In genomic region chr11:63837027-63837688, GRCh38 we compare ENCODE assay signal across 8 cellular contexts. TPM values are rescaled to one million over a fixed set of nuclear protein-coding genes. Genes with fewer than 3 reads are reported as not detected.
DNase-seq lines count a peak whose midpoint lies in the region; ATAC-seq, FAIRE-seq and TF ChIP-seq lines count a peak whose summit lies in the region.

No MANE protein-coding gene starts in this region.

- H3K9ac ChIP-seq in HepG2 (ENCODE audit: insufficient read depth, low read depth, low read length): peak overlapping the region; percentile 66; the same call in 1 of the 2 replicates

- H3K4me3 ChIP-seq in AG09309 (ENCODE audit: control insufficient read depth, low read depth, low read length) (no peak overlapping the region), HepG2 (replicated peaks in 1 of 3; ENCODE audit: insufficient read depth in 1 of 3, low read depth in 2 of 3, low read length in 3 of 3) (peak overlapping the region in 1 of 3 experiments; percentile 96; a peak in 2 of 6 replicates)

- no peak for TF ChIP-seq EP300 in HepG2 (IDR thresholded peaks at IDR 0.05; ENCODE audit: low read depth in 2 of 2, low read length in 2 of 2)
- no peak for TF ChIP-seq EP300 in HepG2 (CRISPR knock-in tag; IDR thresholded peaks at IDR 0.05; ENCODE audit: borderline replicate concordance)

- in situ Hi-C loops in HepG2 (cut with HindIII; ENCODE audit: extremely low pct_ligation_motif_present, low pct_unique_long_range_greater_than_20kb): loop anchor here (5.0 to 10.0 kb wide), 3 partner anchors 50 to 308 kb away; no protein-coding TSS in a partner anchor

- peaks cover 51% of the 10 kb centered on the region for H3K4me1 ChIP-seq in HepG2 (ENCODE audit: insufficient read depth, low read length)

- H3K9me3 ChIP-seq in HepG2 (ENCODE audit: low read length): no peaks in the 10 kb centered on the region

- DNase-seq in AG09309 (ENCODE audit: low read depth) (no peak), HCEC 1CT (peak; percentile 63), NCI-H524 treated with DMSO at 0.1 percent for 48 hours (lab: John Stamatoyannopoulos, UW) (peak; percentile 25), dedifferentiated amniotic fluid mesenchymal stem cell (ENCODE audit: extremely low spot score) (peak; percentile 72), HepG2 (ENCODE audit: low spot score) (peak; percentile 77)
- DNase-seq in activated CD4-positive, alpha-beta T cell treated with anti-CD3 and anti-CD28 coated beads, Interleukin-2, amount 50 U/mL, for 1 hour: peak; percentile 74
- DNase-seq in stimulated activated CD4-positive, alpha-beta T cell treated with anti-CD3 and anti-CD28 coated beads, TNF-alpha, amount 100 ng/mL, for 1 hour (ENCODE audit: low read depth in 3 of 3, low spot score in 1 of 3): peak; percentile 44 to 55 (median 53)

- TF ChIP-seq CTCF in AG09309 (IDR thresholded peaks at IDR 0.05; ENCODE audit: control insufficient read depth, insufficient read depth, low read depth, low read length, missing control alignments) (peak; percentile 81), HepG2 (CRISPR knock-in tag; IDR thresholded peaks at IDR 0.05) (peak; percentile 96)

- H3K79me2 ChIP-seq in HepG2 (ENCODE audit: insufficient read depth, low read length): peaks cover 28% of the 10 kb centered on the region

- POLR2A ChIA-PET in HepG2 (lab: Yijun Ruan, JAX): interaction anchor here (1.4 to 2.2 kb wide), 3 partner anchors 34 to 108 kb away, joined by 3 to 11 read pairs (median 4); no protein-coding TSS in a partner anchor

- H3K27ac ChIP-seq in HepG2 (ENCODE audit: extremely low read length, insufficient read depth, low read length): no peak overlapping the region

- 0 out of 5 replicates have a peak, but pooled peaks cover 0 to 4% of the 10 kb centered on the region in 2 experiments for H3K36me3 ChIP-seq in HepG2 (replicated peaks in 1 of 2; ENCODE audit: control insufficient read depth in 1 of 2, insufficient read depth in 2 of 2, low read length in 2 of 2)

- no peak for TF ChIP-seq POLR2A in HepG2 (IDR thresholded peaks at IDR 0.05; ENCODE audit: insufficient read depth in 1 of 2, low read depth in 2 of 2, low read length in 2 of 2)

- peak overlapping the region; percentile 52 for H2AFZ ChIP-seq in HepG2 (ENCODE audit: low read length)

- FAIRE-seq in HepG2 (lab: Jason Lieb, UNC): peak; percentile 60

- H3K4me2 ChIP-seq in HepG2 (ENCODE audit: low read depth, low read length): peak overlapping the region; percentile 94

- no TSS peak for BruUV-seq in HepG2 (replicated peaks; lab: Mats Ljungman, UMichigan)

- no peaks in the 10 kb centered on the region; a peak in 1 of 5 replicates for H3K27me3 ChIP-seq in HepG2 (ENCODE audit: control insufficient read depth in 1 of 2, insufficient read depth in 2 of 2, low read length in 2 of 2)

- CTCF ChIA-PET in HepG2 (lab: Yijun Ruan, JAX; ENCODE audit: low intra/inter-chr PET ratio, low total read pairs): interaction anchor here (1.3 to 2.8 kb wide), 5 partner anchors 35 to 108 kb away, joined by 6 to 15 read pairs (median 9); no protein-coding TSS in a partner anchor

- peaks cover 19% of the 10 kb centered on the region; the same call in 1 of the 2 replicates for H4K20me1 ChIP-seq in HepG2 (ENCODE audit: insufficient read depth, low read length)

- intact Hi-C loops in HepG2 (cut with micrococcal nuclease; ENCODE audit: unreplicated experiment): loop anchor here (1.0 to 10.0 kb wide), 5 partner anchors 35 to 318 kb away; no protein-coding TSS in a partner anchor

- peak; percentile 87 for TF ChIP-seq RAD21 in HepG2 (CRISPR knock-in tag; IDR thresholded peaks at IDR 0.05)

- ATAC-seq in HepG2 (peak; percentile 40), GM21786 (IDR thresholded peaks at IDR 0.05; ENCODE audit: unreplicated experiment) (no peak)

- WGBS in HepG2 (ENCODE audit: low lambda C conversion rate): 14% methylated on average over 5 of the region's 5 CpGs

TF ChIP-seq in HepG2, 621 proteins besides CTCF, POLR2A, EP300 and RAD21 (continues in another document):
- TF ChIP-seq ZNF605 (CRISPR knock-in tag; IDR thresholded peaks at IDR 0.05) (peak; percentile 35; the same call in 1 of the 2 replicates), HHEX (CRISPR knock-in tag; IDR thresholded peaks at IDR 0.05) (no peak), ZNF44 (CRISPR knock-in tag; IDR thresholded peaks at IDR 0.05) (no peak), STAG1 (CRISPR knock-in tag; IDR thresholded peaks at IDR 0.05) (peak; percentile 96), FOSL2 (CRISPR knock-in tag; IDR thresholded peaks at IDR 0.05) (no peak), ZNF260 (CRISPR knock-in tag; IDR thresholded peaks at IDR 0.05; ENCODE audit: borderline replicate concordance, low read depth) (no peak)

RNA-seq across cellular contexts. Expression of gene MARK2, which starts 1.8 kb away (rescaled TPM):
- 13.9 and 17.4 TPM in 2 replicates for total RNA-seq in HepG2 (2016; rRNA removed; fragmentation: Illumina TruSeq; extraction: Trizol)
- 2.8 and 3.2 TPM in 2 replicates for total RNA-seq in HepG2 (2016; cell fraction: cytosol; rRNA removed; fragmentation: Illumina TruSeq; extraction: Trizol; ENCODE audit: low read depth)
- 13.6 and 14.5 TPM in 2 replicates for total RNA-seq in HepG2 (2016; cell fraction: insoluble cytoplasmic fraction; rRNA removed; fragmentation: Illumina TruSeq; extraction: Trizol)
- 10.2 and 10.4 TPM in 2 replicates for total RNA-seq in HepG2 (2016; cell fraction: membrane; rRNA removed; fragmentation: Illumina TruSeq; extraction: Trizol)
- 13.5 and 15.1 TPM in 2 replicates for total RNA-seq in HepG2 (2016; cell fraction: nucleus; rRNA removed; fragmentation: Illumina TruSeq; extraction: Trizol)
- polyA plus RNA-seq in HepG2 (2011; rRNA removed): 13.5 and 14.6 TPM in 2 replicates
- polyA plus RNA-seq in HepG2 (2011; cell fraction: cytosol; rRNA removed): 9.1 and 10.3 TPM in 2 replicates
- polyA plus RNA-seq in HepG2 (2011; cell fraction: nucleus; rRNA removed): 16.5 and 18.4 TPM in 2 replicates
- 11.6 and 13.0 TPM in 2 replicates for polyA plus RNA-seq in HepG2 (2012)
- 1.5 and 1.6 TPM in 2 replicates for polyA plus RNA-seq in HepG2 (2016; cell fraction: cytosol; fragmentation: Illumina TruSeq; extraction: Trizol; ENCODE audit: low read depth)
- polyA plus RNA-seq in HepG2 (2016; cell fraction: insoluble cytoplasmic fraction; fragmentation: Illumina TruSeq; extraction: Trizol; ENCODE audit: low read depth): 13.0 and 19.7 TPM in 2 replicates
- 6.2 and 6.3 TPM in 2 replicates for polyA plus RNA-seq in HepG2 (2016; cell fraction: membrane; fragmentation: Illumina TruSeq; extraction: Trizol; ENCODE audit: low read depth)
- polyA plus RNA-seq in HepG2 (2016; cell fraction: nucleus; fragmentation: Illumina TruSeq; extraction: Trizol; ENCODE audit: insufficient read depth, low read depth): 21.4 and 25.0 TPM in 2 replicates
- 21.4 and 36.1 TPM in 2 replicates for polyA minus RNA-seq in HepG2 (2011; rRNA and poly(A)+ RNA removed; ENCODE audit: low replicate concordance)
- polyA minus RNA-seq in HepG2 (2011; cell fraction: cytosol; rRNA and poly(A)+ RNA removed): 15.8 and 17.9 TPM in 2 replicates
- polyA minus RNA-seq in HepG2 (2011; cell fraction: nucleus; rRNA and poly(A)+ RNA removed): 10.9 and 17.4 TPM in 2 replicates

RNA-seq across cellular contexts. Expression of gene SPINDOC, which starts 23.9 kb away (rescaled TPM):
- total RNA-seq in HepG2 (2016; rRNA removed; fragmentation: Illumina TruSeq; extraction: Trizol): 23.6 and 29.9 TPM in 2 replicates
- total RNA-seq in HepG2 (2016; cell fraction: cytosol; rRNA removed; fragmentation: Illumina TruSeq; extraction: Trizol; ENCODE audit: low read depth): 44.1 and 45.2 TPM in 2 replicates
- total RNA-seq in HepG2 (2016; cell fraction: insoluble cytoplasmic fraction; rRNA removed; fragmentation: Illumina TruSeq; extraction: Trizol): 19.6 and 30.8 TPM in 2 replicates
- 65.9 and 67.9 TPM in 2 replicates for total RNA-seq in HepG2 (2016; cell fraction: membrane; rRNA removed; fragmentation: Illumina TruSeq; extraction: Trizol)
- 18.3 and 21.0 TPM in 2 replicates for total RNA-seq in HepG2 (2016; cell fraction: nucleus; rRNA removed; fragmentation: Illumina TruSeq; extraction: Trizol)
- polyA plus RNA-seq in HepG2 (2011; rRNA removed): 21.4 and 24.8 TPM in 2 replicates
- 20.8 and 31.5 TPM in 2 replicates for polyA plus RNA-seq in HepG2 (2011; cell fraction: cytosol; rRNA removed)
- polyA plus RNA-seq in HepG2 (2011; cell fraction: nucleus; rRNA removed): 29.5 and 33.6 TPM in 2 replicates
- 17.1 and 21.7 TPM in 2 replicates for polyA plus RNA-seq in HepG2 (2012)
- 69.3 and 70.4 TPM in 2 replicates for polyA plus RNA-seq in HepG2 (2016; cell fraction: cytosol; fragmentation: Illumina TruSeq; extraction: Trizol; ENCODE audit: low read depth)
- 36.8 and 41.3 TPM in 2 replicates for polyA plus RNA-seq in HepG2 (2016; cell fraction: insoluble cytoplasmic fraction; fragmentation: Illumina TruSeq; extraction: Trizol; ENCODE audit: low read depth)
- 88.9 and 91.0 TPM in 2 replicates for polyA plus RNA-seq in HepG2 (2016; cell fraction: membrane; fragmentation: Illumina TruSeq; extraction: Trizol; ENCODE audit: low read depth)
- 55.9 and 57.5 TPM in 2 replicates for polyA plus RNA-seq in HepG2 (2016; cell fraction: nucleus; fragmentation: Illumina TruSeq; extraction: Trizol; ENCODE audit: insufficient read depth, low read depth)
- polyA minus RNA-seq in HepG2 (2011; rRNA and poly(A)+ RNA removed; ENCODE audit: low replicate concordance): 17.5 and 25.8 TPM in 2 replicates
- 9.3 and 10.1 TPM in 2 replicates for polyA minus RNA-seq in HepG2 (2011; cell fraction: cytosol; rRNA and poly(A)+ RNA removed)
- polyA minus RNA-seq in HepG2 (2011; cell fraction: nucleus; rRNA and poly(A)+ RNA removed): 13.3 and 14.8 TPM in 2 replicates
